15 cellular contexts compared by ENCODE assay signal in the genomic region with DNA sequence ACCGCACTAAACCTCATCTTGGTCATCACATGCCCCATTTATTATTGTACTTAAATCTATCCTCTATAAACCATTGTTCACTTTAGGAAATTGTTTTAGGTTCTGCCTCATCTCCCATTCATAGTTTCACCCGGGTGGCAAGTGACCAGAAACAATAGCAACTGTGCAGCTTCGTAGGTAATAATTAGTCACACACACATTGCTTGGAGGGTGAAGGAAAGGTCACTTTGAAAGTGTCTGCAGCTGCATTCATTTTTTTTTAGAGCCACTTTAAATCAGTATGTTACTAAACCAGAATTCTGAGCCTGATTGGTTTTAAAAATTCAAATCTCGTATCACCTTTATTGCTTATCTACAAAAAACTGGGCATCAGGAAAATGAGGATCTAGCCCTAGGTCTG.
DNase-seq lines count a peak whose midpoint lies in the region; ATAC-seq and TF ChIP-seq lines count a peak whose summit lies in the region.
"Had no signal": no experiment of that assay in that cellular context is flagged by ENCODE, and none has a peak within 500 bp of the region (broad histone marks: within the 10 kb centered on the region; RNA-seq: fewer than 3 reads in every experiment).

No MANE protein-coding gene starts in this region.

- DNase-seq in EL (peak; percentile 34), LHCN-M2 (ENCODE audit: low read depth) (peak; percentile 63), mammary epithelial cell (peak; percentile 67), myocyte (ENCODE audit: low read depth) (peak; percentile 32), DMS 273 treated with DMSO at 0.1 percent for 48 hours (lab: John Stamatoyannopoulos, UW) (no peak), lower leg skin (ENCODE audit: low spot score in 2 of 2) (no peak)
- DNase-seq: activated CD4-positive, alpha-beta T cell treated with anti-CD3 and anti-CD28 coated beads, Interleukin-2, amount 50 U/mL, for 48 hours; anterior cingulate cortex; CD8-positive, alpha-beta T cell; effector memory CD8-positive, alpha-beta T cell; NCI-H446 treated with DMSO at 0.1 percent for 48 hours had no signal

- TF ChIP-seq POLR2A in lower leg skin (IDR thresholded peaks at IDR 0.05), result no peak

- no peak for TF ChIP-seq CTCF in mammary epithelial cell (conservative IDR thresholded peaks at IDR 0.05 in 1 of 2, IDR thresholded peaks at IDR 0.05 in 1 of 2; ENCODE audit: extremely low read depth in 1 of 2, insufficient read depth in 1 of 2, low read depth in 1 of 2, low read length in 2 of 2)
- no peak for TF ChIP-seq CTCF in lower leg skin (IDR thresholded peaks at IDR 0.05)

- CTCF ChIA-PET in mammary epithelial cell (lab: Charles Lee; ENCODE audit: low non-redundant PET), result no interaction called here

- BruUV-seq in mammary epithelial cell (replicated peaks; lab: Mats Ljungman, UMichigan), result no TSS peak

- no peak overlapping the region for H2AFZ ChIP-seq in mammary epithelial cell (ENCODE audit: low read depth, low read length)

- H4K20me1 ChIP-seq in mammary epithelial cell (ENCODE audit: insufficient read depth, low read length), result no peaks in the 10 kb centered on the region

- H3K27ac ChIP-seq in mammary epithelial cell (ENCODE audit: insufficient read depth, low read depth, low read length), result no peak overlapping the region
- H3K27ac ChIP-seq: suprapubic skin had no signal

- dilution Hi-C loops in mammary epithelial cell (cut with HindIII; ENCODE audit: low sequenced_read_pairs), result no loop called here

- in situ Hi-C loops in mammary epithelial cell (cut with MboI; ENCODE audit: low sequenced_read_pairs in 2 of 2), result no loop called here

- no peaks in the 10 kb centered on the region for H3K36me3 ChIP-seq in mammary epithelial cell (ENCODE audit: insufficient read depth, low read length)
- H3K36me3 ChIP-seq: suprapubic skin had no signal

- H3K4me3 ChIP-seq in mammary epithelial cell (replicated peaks in 1 of 3; ENCODE audit: insufficient read depth in 1 of 3, low read depth in 2 of 3, low read length in 3 of 3) (no peak overlapping the region), lower leg skin (ENCODE audit: low read depth, poor library complexity, severe bottlenecking) (no peak overlapping the region)
- H3K4me3 ChIP-seq: lung, suprapubic skin had no signal

- no peaks in the 10 kb centered on the region for H3K79me2 ChIP-seq in mammary epithelial cell (ENCODE audit: insufficient read depth, low read length)

- H3K4me1 ChIP-seq in mammary epithelial cell (ENCODE audit: insufficient read depth, low read length), result no peaks in the 10 kb centered on the region
- H3K4me1 ChIP-seq: suprapubic skin had no signal

- ATAC-seq in HG03196 (IDR thresholded peaks at IDR 0.05; ENCODE audit: unreplicated experiment) (no peak), HG03521 (IDR thresholded peaks at IDR 0.05; ENCODE audit: unreplicated experiment) (no peak)
- ATAC-seq: CD8-positive, alpha-beta T cell; effector memory CD8-positive, alpha-beta T cell had no signal

- H3K27me3 ChIP-seq in mammary epithelial cell (ENCODE audit: insufficient read depth, low read length), result peaks cover 2% of the 10 kb centered on the region
- H3K27me3 ChIP-seq: suprapubic skin had no signal

- H3K9ac ChIP-seq in mammary epithelial cell (ENCODE audit: insufficient read depth, low read length), result no peak overlapping the region

- intact Hi-C loops in mammary epithelial cell (cut with micrococcal nuclease), result no loop called here
- intact Hi-C loops in lower leg skin (cut with DNase I; ENCODE audit: low total_unique reads), result no loop called here

- H3K9me3 ChIP-seq in mammary epithelial cell (replicated peaks; ENCODE audit: insufficient read depth, low read length), result no peaks in the 10 kb centered on the region
- H3K9me3 ChIP-seq: suprapubic skin had no signal

- WGBS in mammary epithelial cell (ENCODE audit: low coverage, missing lambda C conversion rate), result 50% methylated on average over 4 of the region's 4 CpGs
- WGBS in lower leg skin, 2 donors, result 74 to 80% methylated on average over 4 of the region's 4 CpGs

- no peak overlapping the region for H3K4me2 ChIP-seq in mammary epithelial cell (ENCODE audit: insufficient read depth, low read depth, low read length)

Comparison
In these comparisons a context has a peak if more than half of its experiments do, and no peak if none do; other contexts are left out.
1. DNase-seq: peak in EL (single experiment), LHCN-M2 (single experiment), mammary epithelial cell (single experiment) and myocyte (single experiment); none in DMS 273 treated with DMSO at 0.1 percent for 48 hours (single experiment) and lower leg skin (0 of 2).